ENCODE assay signal across 8 cellular contexts in the genomic region with DNA sequence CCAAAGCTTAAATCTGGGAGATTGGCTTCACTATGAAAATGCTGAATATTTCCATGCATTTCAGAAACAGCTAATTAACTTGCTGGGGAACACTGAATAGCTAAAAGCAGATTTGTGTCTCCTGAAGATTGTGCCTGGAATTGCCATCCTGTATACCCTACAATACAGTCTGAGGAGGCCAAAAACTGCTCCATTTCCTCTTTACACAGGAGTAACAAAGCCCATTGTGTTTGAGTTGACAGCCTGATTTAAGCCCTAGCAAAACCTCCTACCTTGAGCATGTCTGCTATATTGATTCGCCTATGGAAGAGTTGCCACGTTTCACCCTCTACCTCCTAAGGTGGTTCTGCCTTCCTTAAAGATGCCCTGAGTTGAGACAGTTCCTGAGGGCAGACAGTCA. TPM values are rescaled to one million over a fixed set of nuclear protein-coding genes. Genes with fewer than 3 reads are reported as not detected.
DNase-seq lines count a peak whose midpoint lies in the region; ATAC-seq and TF ChIP-seq lines count a peak whose summit lies in the region.

No MANE protein-coding gene starts in this region.

- no peak for TF ChIP-seq POLR2A in sigmoid colon (IDR thresholded peaks at IDR 0.05)

- TF ChIP-seq EP300 in sigmoid colon (IDR thresholded peaks at IDR 0.05), result no peak

- no peaks in the 10 kb centered on the region for H3K9me3 ChIP-seq in sigmoid colon

- H3K27ac ChIP-seq in dorsolateral prefrontal cortex (peak overlapping the region in 44 of 59 donors; percentile 25 to 99 (median 97)), sigmoid colon (peak overlapping the region; percentile 91 to 94 (median 92))

- H3K36me3 ChIP-seq in sigmoid colon, result no peaks in the 10 kb centered on the region

- peaks cover 0 to 32% (median 15%) of the 10 kb centered on the region in 4 donors for H3K4me1 ChIP-seq in sigmoid colon

- DNase-seq in DMS 273 (lab: John Stamatoyannopoulos, UW; ENCODE audit: unreplicated experiment), result peak; percentile 44
- DNase-seq in DMS 273 treated with DMSO at 0.1 percent for 48 hours (lab: John Stamatoyannopoulos, UW), result no peak
- DNase-seq in NCI-H2081 treated with DMSO at 0.1 percent for 48 hours (lab: John Stamatoyannopoulos, UW), result peak; percentile 22
- no peak for DNase-seq in dorsolateral prefrontal cortex
- DNase-seq in sigmoid colon, result no peak
- DNase-seq in NOMO-1 treated with DMSO at 0.1 percent for 48 hours (lab: John Stamatoyannopoulos, UW; ENCODE audit: unreplicated experiment), result no peak

- H3K27me3 ChIP-seq in dorsolateral prefrontal cortex (peaks cover 0 to 10% (median 0%) of the 10 kb centered on the region in 45 donors), sigmoid colon (peaks cover 0 to 11% (median 0%) of the 10 kb centered on the region in 3 donors)

- WGBS in sigmoid colon, 2 donors, result 88 to 89% methylated on average over 2 of the region's 2 CpGs

- H3K4me3 ChIP-seq in dorsolateral prefrontal cortex (peak overlapping the region in 23 of 59 donors; percentile 66 to 94 (median 80)), sigmoid colon (peak overlapping the region in 1 of 4 donors; percentile 72)

- TF ChIP-seq CTCF in dorsolateral prefrontal cortex (IDR thresholded peaks at IDR 0.05 in 54 of 56, conservative IDR thresholded peaks at IDR 0.05 in 2 of 56; ENCODE audit: low read depth in 1 of 56, partially characterized antibody in 56 of 56) (no peak), sigmoid colon (IDR thresholded peaks at IDR 0.05) (no peak)

- intact Hi-C loops in dorsolateral prefrontal cortex (cut with DNase I) (loop anchor here (2.0 to 5.0 kb wide), 5 partner anchors 39 to 168 kb away; a partner anchor contains a TSS), sigmoid colon (cut with DNase I) (loop anchor here (2.0 to 5.0 kb wide), 2 partner anchors 97 to 447 kb away; a partner anchor contains a TSS)

- ATAC-seq in GM18520 (IDR thresholded peaks at IDR 0.05; ENCODE audit: unreplicated experiment), result no peak
- no peak for ATAC-seq in GM21515 (IDR thresholded peaks at IDR 0.05; ENCODE audit: unreplicated experiment)

RNA-seq across cellular contexts. Expression of a gene that starts 1.5 kb away (rescaled TPM):
- 10 to 100 TPM; 17.6 to 51.8 (median 34.2) TPM for total RNA-seq in dorsolateral prefrontal cortex
- total RNA-seq in sigmoid colon, result 10 to 100 TPM in 2 of 4 donors, 1 to 10 TPM in 2; 6.2 to 11.6 (median 9.4) TPM
- 1 to 10 TPM; 2.4 to 7.0 (median 3.9) TPM for polyA plus RNA-seq in sigmoid colon

RNA-seq across cellular contexts. Expression of a gene that starts 40.9 kb away (rescaled TPM):
- 1 to 10 TPM in 113 of 120 experiments, under 1 TPM in 7; 0.32 to 5.8 (median 2.6) TPM for total RNA-seq in dorsolateral prefrontal cortex
- 1 to 10 TPM in 2 of 4 donors, under 1 TPM in 2; 0.95 to 8.9 (median 2.2) TPM for total RNA-seq in sigmoid colon
- 1,000 to 10,000 TPM in 1 of 3 donors, 100 to 1,000 TPM in 2; 300 to 1,233 (median 443) TPM for polyA plus RNA-seq in sigmoid colon

RNA-seq across cellular contexts. Expression of a gene that starts 42.3 kb away (rescaled TPM):
- total RNA-seq in dorsolateral prefrontal cortex (not detected), sigmoid colon (not detected)
- not detected for polyA plus RNA-seq in sigmoid colon

Comparison
In these comparisons a context has a peak if more than half of its experiments do, and no peak if none do; other contexts are left out.
1. DNase-seq: peak in DMS 273 (single experiment) and NCI-H2081 treated with DMSO at 0.1 percent for 48 hours (single experiment); none in DMS 273 treated with DMSO at 0.1 percent for 48 hours (single experiment), dorsolateral prefrontal cortex (0 of 10), sigmoid colon (single experiment) and NOMO-1 treated with DMSO at 0.1 percent for 48 hours (single experiment).